In genomic region chr9:33023661-33024060, GRCh38 we compare ENCODE assay signal across 8 cellular contexts. TPM values are rescaled to one million over a fixed set of nuclear protein-coding genes. Genes with fewer than 3 reads are reported as not detected.
A peak's percentile ranks its signal among the peaks of the same experiment; 100 is the strongest.
DNase-seq lines count a peak whose midpoint lies in the region; ATAC-seq and TF ChIP-seq lines count a peak whose summit lies in the region.

No MANE protein-coding gene starts in this region.

- H3K36me3 Mint-ChIP-seq in effector memory CD8-positive, alpha-beta T cell (ENCODE audit: insufficient read depth), result peaks cover 51% of the 10 kb centered on the region
- H3K36me3 Mint-ChIP-seq in neural crest cell (ENCODE audit: low read depth), result peaks cover 3% of the 10 kb centered on the region

- ATAC-seq in effector memory CD8-positive, alpha-beta T cell (replicated peaks), result no peak
- ATAC-seq in GM19463 (IDR thresholded peaks at IDR 0.05; ENCODE audit: unreplicated experiment) (no peak), GM18520 (IDR thresholded peaks at IDR 0.05; ENCODE audit: unreplicated experiment) (no peak)

- H3K4me1 ChIP-seq in BLaER1, result peaks cover 50% of the 10 kb centered on the region

- H4K20me1 ChIP-seq in BLaER1, result peaks cover 47% of the 10 kb centered on the region

- peak overlapping the region; percentile 98; the same call in 1 of the 2 replicates for H3K9ac ChIP-seq in BLaER1

- peaks cover 43 to 72% of the 10 kb centered on the region in 2 donors for H3K4me1 Mint-ChIP-seq in effector memory CD8-positive, alpha-beta T cell (ENCODE audit: low read depth in 2 of 2)
- H3K4me1 Mint-ChIP-seq in neural crest cell, result peaks cover 54% of the 10 kb centered on the region

- H3K4me3 Mint-ChIP-seq in effector memory CD8-positive, alpha-beta T cell, result peak overlapping the region; percentile 92 to 97
- H3K4me3 Mint-ChIP-seq in neural crest cell, result peak overlapping the region; percentile 98

- H3K9me3 ChIP-seq in BLaER1 (no peaks in the 10 kb centered on the region), MG63 (no peaks in the 10 kb centered on the region)

- DNase-seq in MG63 (no peak), neural crest cell (ENCODE audit: low read depth, low spot score) (no peak), NCI-H146 (lab: John Stamatoyannopoulos, UW) (no peak)
- no peak for DNase-seq in effector memory CD8-positive, alpha-beta T cell
- no peak for DNase-seq in activated effector memory CD4-positive, alpha-beta T cell treated with anti-CD3 and anti-CD28 coated beads, Interleukin-2, amount 50 U/mL, for 16 hours

- H3K27ac ChIP-seq in BLaER1, result 0 out of 2 replicates have a peak overlapping the region, but pooled peaks have one; percentile 99

- H3K36me3 ChIP-seq in BLaER1, result peaks cover 39% of the 10 kb centered on the region
- H3K36me3 ChIP-seq in MG63, result peaks cover 37% of the 10 kb centered on the region

- peak overlapping the region; percentile 92 for H3K4me2 ChIP-seq in BLaER1

- H3K27me3 ChIP-seq in BLaER1 (no peaks in the 10 kb centered on the region), MG63 (no peaks in the 10 kb centered on the region)

- H3K4me3 ChIP-seq in BLaER1, result peak overlapping the region; percentile 95
- H3K4me3 ChIP-seq in MG63, result peak overlapping the region; percentile 98

- H3K27ac Mint-ChIP-seq in effector memory CD8-positive, alpha-beta T cell, result peak overlapping the region; percentile 97
- peak overlapping the region; percentile 98 for H3K27ac Mint-ChIP-seq in neural crest cell (ENCODE audit: unreplicated experiment)

- no peak for TF ChIP-seq CTCF in neural crest cell (conservative IDR thresholded peaks at IDR 0.05)

- H3K27me3 Mint-ChIP-seq in effector memory CD8-positive, alpha-beta T cell, result no peaks in the 10 kb centered on the region
- H3K27me3 Mint-ChIP-seq in neural crest cell (ENCODE audit: low read depth), result no peaks in the 10 kb centered on the region

- no peaks in the 10 kb centered on the region for H3K9me3 Mint-ChIP-seq in effector memory CD8-positive, alpha-beta T cell
- no peaks in the 10 kb centered on the region for H3K9me3 Mint-ChIP-seq in neural crest cell

RNA-seq across cellular contexts. Expression of gene DNAJA1, which starts 1.4 kb away (rescaled TPM):
- 152 and 177 TPM in 2 replicates for total RNA-seq in MG63 (2014; rRNA removed; shearing (Covaris generic); ENCODE audit: low replicate concordance)
- 252 and 254 TPM in 2 replicates for total RNA-seq in neural crest cell

RNA-seq across cellular contexts. Expression of gene APTX, which starts 22.2 kb away (rescaled TPM):
- 17.1 and 36.8 TPM in 2 replicates for total RNA-seq in MG63 (2014; rRNA removed; shearing (Covaris generic); ENCODE audit: low replicate concordance)
- total RNA-seq in neural crest cell, result 38.7 and 40.0 TPM in 2 replicates

RNA-seq across cellular contexts. Expression of gene SMU1, which starts 52.8 kb away (rescaled TPM):
- 26.6 and 27.1 TPM in 2 replicates for total RNA-seq in MG63 (2014; rRNA removed; shearing (Covaris generic); ENCODE audit: low replicate concordance)
- 30.1 and 30.5 TPM in 2 replicates for total RNA-seq in neural crest cell
